In the genomic region with DNA sequence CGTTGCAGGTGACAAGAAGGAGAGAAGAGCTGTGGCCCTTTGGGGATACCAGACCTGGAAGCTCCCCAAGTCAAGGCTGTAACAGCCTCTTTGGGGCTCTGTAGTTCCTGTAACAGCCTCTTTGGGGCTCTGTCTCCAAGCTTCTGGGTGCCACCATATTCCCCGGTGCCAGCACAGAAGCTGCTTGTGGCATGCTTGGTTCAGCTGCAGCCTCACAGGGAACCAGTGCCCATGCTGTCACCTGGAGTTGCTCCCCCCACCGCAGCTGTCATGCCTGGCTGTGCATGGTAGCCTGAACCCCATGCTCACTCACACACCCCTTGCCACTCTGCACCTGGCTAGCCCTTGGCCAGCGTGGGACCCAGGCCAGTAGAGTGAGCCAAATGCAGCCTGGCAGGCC, we compare ENCODE assay signal across 1 cellular context.
TF ChIP-seq lines count a peak whose summit lies in the region.

No MANE protein-coding gene starts in this region.

TF ChIP-seq in GM12878, 131 proteins besides CTCF, POLR2A, EP300 and RAD21 (continued from another document):
- TF ChIP-seq TBL1XR1 (IDR thresholded peaks at IDR 0.05; ENCODE audit: low read depth, low read length) (no peak), NR2C2 (IDR thresholded peaks at IDR 0.05; ENCODE audit: borderline replicate concordance, control insufficient read depth, insufficient read length, low read depth) (no peak), ZNF274 (IDR thresholded peaks at IDR 0.05; ENCODE audit: insufficient read depth, insufficient read length) (no peak), ZNF592 (IDR thresholded peaks at IDR 0.05) (no peak), TARDBP (IDR thresholded peaks at IDR 0.05; ENCODE audit: borderline replicate concordance) (no peak), RELA (IDR thresholded peaks at IDR 0.05; ENCODE audit: borderline replicate concordance, partially characterized antibody) (no peak), TAF1 (IDR thresholded peaks at IDR 0.05; ENCODE audit: borderline replicate concordance, low read depth, low read length) (no peak), ZNF384 (IDR thresholded peaks at IDR 0.05; ENCODE audit: borderline replicate concordance, low read depth, low read length) (no peak), ZBED1 (IDR thresholded peaks at IDR 0.05; ENCODE audit: borderline replicate concordance) (no peak), ZBTB11 (CRISPR knock-in tag; IDR thresholded peaks at IDR 0.05) (no peak), CBX5 (IDR thresholded peaks at IDR 0.05; ENCODE audit: low read depth) (no peak), NFXL1 (IDR thresholded peaks at IDR 0.05; ENCODE audit: borderline replicate concordance) (no peak), SMAD1 (IDR thresholded peaks at IDR 0.05; ENCODE audit: low read depth, partially characterized antibody) (no peak), PAX8 (IDR thresholded peaks at IDR 0.05) (no peak)
